ENCODE assay signal across 23 cellular contexts in genomic region chr7:27466703-27467102, GRCh38.
DNase-seq lines count a peak whose midpoint lies in the region; ATAC-seq, FAIRE-seq and TF ChIP-seq lines count a peak whose summit lies in the region.
"Had no signal": no experiment of that assay in that cellular context is flagged by ENCODE, and none has a peak within 500 bp of the region (broad histone marks: within the 10 kb centered on the region; RNA-seq: fewer than 3 reads in every experiment).

No MANE protein-coding gene starts in this region.

- 62% methylated on average over 4 of the region's 5 CpGs for WGBS in HepG2 (ENCODE audit: low lambda C conversion rate)
- WGBS in right lobe of liver (ENCODE audit: insufficient coverage, low coverage, low lambda C conversion rate, missing lambda C conversion rate): 100% methylated on average over 1 of the region's 5 CpGs
- no CpG with 5 or more reads among the region's 5 CpGs for WGBS in mesendoderm (ENCODE audit: extremely low coverage, insufficient coverage, low lambda C conversion rate)

- CTCF ChIA-PET in HepG2 (lab: Yijun Ruan, JAX; ENCODE audit: low intra/inter-chr PET ratio, low total read pairs): no interaction called here

- H3K56ac ChIP-seq in mesendoderm (ENCODE audit: low read length): no peak overlapping the region

- H3K36me3 ChIP-seq in HepG2 (replicated peaks in 1 of 2; ENCODE audit: control insufficient read depth in 1 of 2, insufficient read depth in 2 of 2, low read length in 2 of 2) (no peaks in the 10 kb centered on the region), right lobe of liver (no peaks in the 10 kb centered on the region), mesendoderm (ENCODE audit: control insufficient read depth, insufficient read depth, low read length) (no peaks in the 10 kb centered on the region)
- H3K36me3 ChIP-seq: BLaER1 treated with 17β-estradiol and CSF1 and Interleukin-3, amounts not matched to agents 10 nM and 100 nM had no signal

- no peak overlapping the region for H3K4ac ChIP-seq in mesendoderm (ENCODE audit: low read depth, low read length)

- H3K27me3 ChIP-seq in HepG2 (ENCODE audit: control insufficient read depth in 1 of 2, insufficient read depth in 2 of 2, low read length in 2 of 2) (0 out of 5 replicates have a peak, but pooled peaks cover 0 to 3% of the 10 kb centered on the region in 2 experiments), right lobe of liver (no peaks in the 10 kb centered on the region), mesendoderm (ENCODE audit: insufficient read depth, low read length, poor library complexity) (no peaks in the 10 kb centered on the region)
- H3K27me3 ChIP-seq: BLaER1 treated with 17β-estradiol and CSF1 and Interleukin-3, amounts not matched to agents 10 nM and 100 nM had no signal

- no peak overlapping the region for H3K27ac ChIP-seq in HepG2 (ENCODE audit: extremely low read length, insufficient read depth, low read length)
- H3K27ac ChIP-seq in right lobe of liver: no peak overlapping the region
- no peak overlapping the region for H3K27ac ChIP-seq in mesendoderm (ENCODE audit: low read depth, low read length)
- H3K27ac ChIP-seq: BLaER1 treated with 17β-estradiol and CSF1 and Interleukin-3, amounts not matched to agents 10 nM and 100 nM; C4-2B had no signal

- TF ChIP-seq POLR2A in HepG2 (IDR thresholded peaks at IDR 0.05; ENCODE audit: insufficient read depth in 1 of 2, low read depth in 2 of 2, low read length in 2 of 2) (no peak), right lobe of liver (IDR thresholded peaks at IDR 0.05) (no peak)

- intact Hi-C loops in HepG2 (cut with micrococcal nuclease; ENCODE audit: unreplicated experiment) (no loop called here), right lobe of liver (cut with DNase I) (no loop called here)

- no peak for DNase-seq in HepG2 (ENCODE audit: low spot score)
- DNase-seq in right lobe of liver: no peak
- DNase-seq in M059J (ENCODE audit: low read depth): peak; percentile 10
- peak; percentile 75 for DNase-seq in islet precursor cell
- peak; percentile 49 for DNase-seq in mesendoderm
- no peak for DNase-seq in NCI-H446 treated with DMSO at 0.1 percent for 48 hours (lab: John Stamatoyannopoulos, UW)
- DNase-seq in medulla oblongata (ENCODE audit: extremely low spot score): no peak
- DNase-seq in iPS-NIHi11 (ENCODE audit: low spot score): no peak
- DNase-seq: 8988T; ACHN; Caco-2; Calu3; CD4-positive, alpha-beta T cell; CD8-positive, alpha-beta T cell; DMS79 treated with DMSO at 0.1 percent for 48 hours; GF-D8 had no signal

- no peaks in the 10 kb centered on the region for H3K79me2 ChIP-seq in HepG2 (ENCODE audit: insufficient read depth, low read length)
- H3K79me2 ChIP-seq in mesendoderm (ENCODE audit: control insufficient read depth, insufficient read depth, low read length): no peaks in the 10 kb centered on the region

- H3K9me3 ChIP-seq in HepG2 (ENCODE audit: low read length) (no peaks in the 10 kb centered on the region), right lobe of liver (no peaks in the 10 kb centered on the region)
- H3K9me3 ChIP-seq: BLaER1 treated with 17β-estradiol and CSF1 and Interleukin-3, amounts not matched to agents 10 nM and 100 nM; Caco-2 had no signal

- no TSS peak for BruUV-seq in HepG2 (replicated peaks; lab: Mats Ljungman, UMichigan)

- TF ChIP-seq EP300 in HepG2 (IDR thresholded peaks at IDR 0.05; ENCODE audit: low read depth in 2 of 2, low read length in 2 of 2) (no peak), HepG2 (CRISPR knock-in tag; IDR thresholded peaks at IDR 0.05; ENCODE audit: borderline replicate concordance) (no peak)

- no peak for FAIRE-seq in HepG2 (lab: Jason Lieb, UNC)
- FAIRE-seq: A204.1, D721Med, G401.6, GM12891, GM19239 had no signal

- ATAC-seq in HepG2: no peak
- ATAC-seq in right lobe of liver: no peak
- ATAC-seq: CD8-positive, alpha-beta T cell had no signal

- in situ Hi-C loops in HepG2 (cut with HindIII; ENCODE audit: extremely low pct_ligation_motif_present, low pct_unique_long_range_greater_than_20kb): no loop called here

- no peak overlapping the region for H3K4me3 ChIP-seq in HepG2 (replicated peaks in 1 of 3; ENCODE audit: insufficient read depth in 1 of 3, low read depth in 2 of 3, low read length in 3 of 3)
- H3K4me3 ChIP-seq in right lobe of liver: no peak overlapping the region
- no peak overlapping the region for H3K4me3 ChIP-seq in mesendoderm (ENCODE audit: low read length)
- H3K4me3 ChIP-seq: BLaER1 treated with 17β-estradiol and CSF1 and Interleukin-3, amounts not matched to agents 10 nM and 100 nM had no signal

- H3K23ac ChIP-seq in mesendoderm (ENCODE audit: low read length): no peak overlapping the region

- POLR2A ChIA-PET in HepG2 (lab: Yijun Ruan, JAX): no interaction called here

- TF ChIP-seq RAD21 in HepG2 (CRISPR knock-in tag; IDR thresholded peaks at IDR 0.05): no peak

- no peak overlapping the region for H4K8ac ChIP-seq in mesendoderm (ENCODE audit: low read depth, low read length)

- TF ChIP-seq CTCF in HepG2 (CRISPR knock-in tag; IDR thresholded peaks at IDR 0.05) (no peak), right lobe of liver (IDR thresholded peaks at IDR 0.05) (no peak)

- H2BK15ac ChIP-seq in mesendoderm (replicated peaks; ENCODE audit: low read depth): no peak overlapping the region

- no peak overlapping the region for H2AFZ ChIP-seq in HepG2 (ENCODE audit: low read length)

- H3K4me1 ChIP-seq in HepG2 (ENCODE audit: insufficient read depth, low read length): no peaks in the 10 kb centered on the region
- no peaks in the 10 kb centered on the region for H3K4me1 ChIP-seq in right lobe of liver
- H3K4me1 ChIP-seq in mesendoderm (ENCODE audit: control insufficient read depth, low read depth, low read length): peaks cover 6% of the 10 kb centered on the region
- H3K4me1 ChIP-seq: BLaER1 treated with 17β-estradiol and CSF1 and Interleukin-3, amounts not matched to agents 10 nM and 100 nM had no signal

- H3K4me2 ChIP-seq in HepG2 (ENCODE audit: low read depth, low read length) (no peak overlapping the region), mesendoderm (ENCODE audit: low read length) (no peak overlapping the region)
- H3K4me2 ChIP-seq: BLaER1 treated with 17β-estradiol and CSF1 and Interleukin-3, amounts not matched to agents 10 nM and 100 nM had no signal

- no peaks in the 10 kb centered on the region for H3K79me1 ChIP-seq in mesendoderm (ENCODE audit: low read length)

- H2BK120ac ChIP-seq in mesendoderm (ENCODE audit: low read depth, low read length): no peak overlapping the region

- no peak overlapping the region for H3K9ac ChIP-seq in HepG2 (ENCODE audit: insufficient read depth, low read depth, low read length)
- no peak overlapping the region for H3K9ac ChIP-seq in mesendoderm (ENCODE audit: low read length)
- H3K9ac ChIP-seq: BLaER1 treated with 17β-estradiol and CSF1 and Interleukin-3, amounts not matched to agents 10 nM and 100 nM had no signal

- no peak overlapping the region for H2BK5ac ChIP-seq in mesendoderm (ENCODE audit: low read length)

- H4K5ac ChIP-seq in mesendoderm (ENCODE audit: low read length): no peak overlapping the region

- no peak overlapping the region for H2AK5ac ChIP-seq in mesendoderm (ENCODE audit: low read length)

- H4K20me1 ChIP-seq in HepG2 (ENCODE audit: insufficient read depth, low read length): no peaks in the 10 kb centered on the region
- H4K20me1 ChIP-seq: BLaER1 treated with 17β-estradiol and CSF1 and Interleukin-3, amounts not matched to agents 10 nM and 100 nM had no signal

- no peak overlapping the region for H3K18ac ChIP-seq in mesendoderm (ENCODE audit: low read length)

TF ChIP-seq in HepG2, 621 proteins besides CTCF, POLR2A, EP300 and RAD21:
- TF ChIP-seq ETV5 (CRISPR knock-in tag; IDR thresholded peaks at IDR 0.05; ENCODE audit: borderline replicate concordance) (no peak), PCBP2 (optimal IDR thresholded peaks at IDR 0.05; ENCODE audit: low read depth, low read length, poor library complexity, severe bottlenecking) (peak; percentile 39)
TF ChIP-seq in HepG2: peak in this region for 1.

Comparison
In these comparisons a context has a peak if more than half of its experiments do, and no peak if none do; other contexts are left out.
1. DNase-seq: peak in M059J (single experiment), islet precursor cell (single experiment) and mesendoderm (single experiment); none in HepG2 (single experiment), right lobe of liver (0 of 3), NCI-H446 treated with DMSO at 0.1 percent for 48 hours (single experiment), medulla oblongata (single experiment) and iPS-NIHi11 (single experiment).